8 cellular contexts compared by ENCODE assay signal in the genomic region with DNA sequence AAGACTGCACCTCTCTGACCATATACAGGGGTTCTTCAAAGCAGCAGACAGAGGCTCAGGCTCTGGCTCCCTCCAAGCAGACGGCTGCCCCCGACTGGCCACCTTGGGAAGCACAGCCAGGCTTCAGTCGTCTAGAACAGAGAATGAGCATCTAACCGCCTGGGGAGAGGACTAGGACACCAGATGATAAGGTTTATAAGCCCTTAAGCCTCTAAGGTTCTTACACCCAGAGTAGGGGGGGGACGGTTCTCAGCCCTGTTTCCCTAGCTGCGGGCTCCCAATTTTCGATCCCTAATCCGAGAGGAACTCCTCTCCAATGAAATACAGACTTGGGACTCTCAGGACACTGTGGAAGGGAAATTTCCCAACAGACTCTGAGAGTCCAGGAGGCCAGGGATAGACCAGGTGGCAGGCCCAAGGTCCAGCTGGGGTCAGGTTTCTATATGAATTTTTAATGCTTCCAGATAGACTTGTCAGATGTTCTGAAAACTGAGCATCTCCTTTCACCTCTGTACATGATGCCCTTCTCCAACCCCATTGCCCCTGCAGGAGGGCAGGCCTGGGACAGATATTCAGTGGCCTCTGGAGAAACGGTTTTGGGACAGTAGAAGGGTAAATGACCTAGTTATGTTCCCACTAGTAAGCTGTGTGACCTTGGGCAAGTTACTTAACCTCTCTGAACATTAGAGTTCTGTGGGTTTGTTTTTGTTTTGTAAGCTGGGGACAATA. TPM values are rescaled to one million over a fixed set of nuclear protein-coding genes. Genes with fewer than 3 reads are reported as not detected.
A peak's percentile ranks its signal among the peaks of the same experiment; 100 is the strongest.
DNase-seq lines count a peak whose midpoint lies in the region; ATAC-seq, FAIRE-seq and TF ChIP-seq lines count a peak whose summit lies in the region.

No MANE protein-coding gene starts in this region.

- FAIRE-seq in kidney (lab: Jason Lieb, UNC) = no peak

- H3K4me1 Mint-ChIP-seq in T-helper 2 cell treated with Interferon-gamma antibody and Interleukin-4, amounts not matched to agents 5 μg/mL and 100 μg/mL, for 36 hours (ENCODE audit: low read depth) = peaks cover 7% of the 10 kb centered on the region

- in situ Hi-C loops in astrocyte of the cerebellum (cut with HindIII; ENCODE audit: low sequenced_read_pairs) = no loop called here

- no peak overlapping the region for H3K27ac Mint-ChIP-seq in T-helper 2 cell treated with Interferon-gamma antibody and Interleukin-4, amounts not matched to agents 5 μg/mL and 100 μg/mL, for 36 hours

- peak; percentile 70 for DNase-seq in CD1c-positive myeloid dendritic cell (ENCODE audit: extremely low spot score)
- DNase-seq in MV-4-11 (lab: John Stamatoyannopoulos, UW) = peak; percentile 72
- DNase-seq in T-helper 2 cell treated with Interferon-gamma antibody and Interleukin-4, amounts not matched to agents 5 μg/mL and 100 μg/mL, for 36 hours (ENCODE audit: low spot score) = peak; percentile 56
- DNase-seq in astrocyte of the cerebellum (ENCODE audit: low read depth) = no peak
- peak; percentile 86 for DNase-seq in kidney
- peak in 2 of 3 experiments; percentile 47 to 73 for DNase-seq in stimulated activated CD4-positive, alpha-beta T cell treated with anti-CD3 and anti-CD28 coated beads, TNF-alpha, amount 100 ng/mL, for 24 hours (ENCODE audit: low read depth in 3 of 3)

- H3K4me3 ChIP-seq in astrocyte of the cerebellum (ENCODE audit: low read depth, low read length) (no peak overlapping the region), kidney (ENCODE audit: low read length in 2 of 2) (no peak overlapping the region)

- H3K9me3 ChIP-seq in kidney (ENCODE audit: control insufficient read depth in 1 of 2, low read length in 2 of 2) = no peaks in the 10 kb centered on the region

- no peaks in the 10 kb centered on the region for H3K9me3 Mint-ChIP-seq in T-helper 2 cell treated with Interferon-gamma antibody and Interleukin-4, amounts not matched to agents 5 μg/mL and 100 μg/mL, for 36 hours

- intact Hi-C loops in kidney (cut with DNase I) = no loop called here

- H3K9ac ChIP-seq in kidney (ENCODE audit: low read length in 2 of 2) = no peak overlapping the region

- H3K36me3 Mint-ChIP-seq in T-helper 2 cell treated with Interferon-gamma antibody and Interleukin-4, amounts not matched to agents 5 μg/mL and 100 μg/mL, for 36 hours (ENCODE audit: low read depth) = peaks cover 9% of the 10 kb centered on the region

- ATAC-seq in GM21390 (IDR thresholded peaks at IDR 0.05; ENCODE audit: unreplicated experiment) = peak; percentile 31
- no peak for ATAC-seq in GM21737 (IDR thresholded peaks at IDR 0.05; ENCODE audit: unreplicated experiment)

- TF ChIP-seq CTCF in astrocyte of the cerebellum (IDR thresholded peaks at IDR 0.05; ENCODE audit: low read depth, low read length, missing control alignments) (peak; percentile 81), kidney (IDR thresholded peaks at IDR 0.05; ENCODE audit: borderline replicate concordance, extremely low read depth, insufficient read depth) (peak; percentile 62)

- peaks cover 4 to 17% of the 10 kb centered on the region in 2 donors for H3K4me1 ChIP-seq in kidney (ENCODE audit: control insufficient read depth in 1 of 2, insufficient read depth in 1 of 2, low read depth in 1 of 2, low read length in 2 of 2)

- H3K36me3 ChIP-seq in kidney (ENCODE audit: control insufficient read depth in 1 of 2, insufficient read depth in 2 of 2, low read length in 2 of 2) = peaks cover 0 to under 1% of the 10 kb centered on the region in 2 donors

- H3K27ac ChIP-seq in kidney (ENCODE audit: low read depth in 2 of 2, low read length in 2 of 2) = no peak overlapping the region

- peaks cover 49% of the 10 kb centered on the region for H3K27me3 Mint-ChIP-seq in T-helper 2 cell treated with Interferon-gamma antibody and Interleukin-4, amounts not matched to agents 5 μg/mL and 100 μg/mL, for 36 hours (ENCODE audit: low read depth)

- H3K4me3 Mint-ChIP-seq in T-helper 2 cell treated with Interferon-gamma antibody and Interleukin-4, amounts not matched to agents 5 μg/mL and 100 μg/mL, for 36 hours = no peak overlapping the region

RNA-seq across cellular contexts. Expression of gene RTN4RL2, which starts 20.2 kb away (rescaled TPM):
- 2.6 TPM for total RNA-seq in kidney
- 5.5 TPM for polyA plus RNA-seq in kidney (ENCODE audit: insufficient read depth, low read depth, low replicate concordance)

RNA-seq across cellular contexts. Expression of gene SLC43A1, which starts 34.9 kb away (rescaled TPM):
- total RNA-seq in kidney = 4.1 TPM
- 16.6 TPM for polyA plus RNA-seq in kidney (ENCODE audit: insufficient read depth, low read depth, low replicate concordance)

RNA-seq across cellular contexts. Expression of gene TIMM10, which starts 50.0 kb away (rescaled TPM):
- 38.6 TPM for total RNA-seq in kidney
- polyA plus RNA-seq in kidney (ENCODE audit: insufficient read depth, low read depth, low replicate concordance) = 174 TPM

RNA-seq across cellular contexts. Expression of gene SLC43A3, which starts 53.7 kb away (rescaled TPM):
- 39.8 TPM for total RNA-seq in kidney
- polyA plus RNA-seq in kidney (ENCODE audit: insufficient read depth, low read depth, low replicate concordance) = 6.0 TPM

RNA-seq across cellular contexts. Expression of gene SMTNL1, which starts 56.8 kb away (rescaled TPM):
- not detected for total RNA-seq in kidney
- not detected for polyA plus RNA-seq in kidney (ENCODE audit: insufficient read depth, low read depth, low replicate concordance)
